ENCODE assay signal across 8 cellular contexts in the genomic region with DNA sequence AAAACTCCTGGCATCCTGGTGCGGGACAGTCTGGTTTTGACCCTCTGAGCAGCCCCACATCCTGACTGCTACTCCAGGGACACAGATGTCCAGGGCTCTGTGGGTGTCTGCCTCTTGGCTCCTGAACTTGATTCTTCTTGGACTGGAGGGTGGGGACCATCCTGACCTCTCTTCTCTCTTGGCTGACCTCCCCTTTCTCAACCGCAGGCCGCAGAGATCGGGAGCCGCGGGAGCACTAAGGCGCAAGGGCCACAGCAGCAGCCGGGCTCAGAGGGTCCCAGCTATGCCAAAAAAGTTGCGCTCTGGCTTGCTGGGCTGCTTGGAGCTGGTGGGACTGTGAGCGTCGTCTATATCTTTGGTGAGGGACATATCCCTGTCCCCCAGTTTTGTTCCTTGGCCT. TPM values are rescaled to one million over a fixed set of nuclear protein-coding genes. Genes with fewer than 3 reads are reported as not detected.
DNase-seq lines count a peak whose midpoint lies in the region; ATAC-seq and TF ChIP-seq lines count a peak whose summit lies in the region.

No MANE protein-coding gene starts in this region.

- peaks cover 17% of the 10 kb centered on the region for H3K36me3 ChIP-seq in CD8-positive, alpha-beta T cell (ENCODE audit: insufficient read depth, low read length)
- H3K36me3 ChIP-seq in PC-3 (ENCODE audit: low read depth, low read length) (peaks cover 5% of the 10 kb centered on the region; the same call in 1 of the 2 replicates), osteoblast (ENCODE audit: insufficient read depth, low read length) (peaks cover 20% of the 10 kb centered on the region)

- H3K79me2 ChIP-seq in PC-3 (ENCODE audit: low read length) (peaks cover 25% of the 10 kb centered on the region), osteoblast (ENCODE audit: insufficient read depth, low read length) (peaks cover 39% of the 10 kb centered on the region)

- H3K9me3 ChIP-seq in CD8-positive, alpha-beta T cell (ENCODE audit: low read length), result no peaks in the 10 kb centered on the region
- H3K9me3 ChIP-seq in PC-3 (ENCODE audit: low read length), result no peaks in the 10 kb centered on the region
- no peaks in the 10 kb centered on the region for H3K9me3 ChIP-seq in osteoblast (ENCODE audit: low read depth, low read length)

- intact Hi-C loops in CD8-positive, alpha-beta T cell (cut with DNase I, micrococcal nuclease), result loop anchor here (2.0 to 5.0 kb wide), 2 partner anchors 45 to 366 kb away; a partner anchor contains a TSS
- intact Hi-C loops in PC-3 (cut with micrococcal nuclease), result no loop called here

- peak overlapping the region; percentile 82 for H3K27ac ChIP-seq in CD8-positive, alpha-beta T cell (ENCODE audit: low read depth, low read length)
- no peak overlapping the region for H3K27ac ChIP-seq in PC-3 (ENCODE audit: low read length)
- peak overlapping the region; percentile 92 for H3K27ac ChIP-seq in osteoblast (ENCODE audit: low read depth, low read length)

- peak overlapping the region; percentile 91 for H3K4me3 Mint-ChIP-seq in CD8-positive, alpha-beta T cell

- no peaks in the 10 kb centered on the region for H3F3A ChIP-seq in PC-3 (ENCODE audit: low read length, unreplicated experiment)

- peak overlapping the region; percentile 93 for H3K9ac ChIP-seq in PC-3 (ENCODE audit: low read length)

- H3K4me2 ChIP-seq in PC-3 (ENCODE audit: low read length), result peak overlapping the region; percentile 90
- H3K4me2 ChIP-seq in osteoblast (ENCODE audit: insufficient read depth, low read length), result peak overlapping the region; percentile 97

- peak overlapping the region; percentile 85 for H3K4me3 ChIP-seq in CD8-positive, alpha-beta T cell (ENCODE audit: low read depth, low read length)
- H3K4me3 ChIP-seq in PC-3 (ENCODE audit: low read length) (peak overlapping the region; percentile 84), epithelial cell of esophagus (ENCODE audit: low read length) (peak overlapping the region; percentile 98), osteoblast (ENCODE audit: insufficient read depth, low read length) (peak overlapping the region; percentile 100)

- no peak for DNase-seq in CD8-positive, alpha-beta T cell
- DNase-seq in PC-3 (no peak), epithelial cell of esophagus (ENCODE audit: low read depth) (no peak), osteoblast (ENCODE audit: insufficient read length, low spot score, missing footprints) (no peak), superior temporal gyrus (ENCODE audit: extremely low spot score) (no peak), foreskin melanocyte (no peak), NCI-H2029 treated with DMSO at 0.1 percent for 48 hours (lab: John Stamatoyannopoulos, UW) (no peak)
- DNase-seq in stimulated activated CD4-positive, alpha-beta T cell treated with anti-CD3 and anti-CD28 coated beads, Interleukin-4, amount 100 ng/mL, for 4 hours, result no peak

- H3K9me2 ChIP-seq in PC-3 (replicated peaks; ENCODE audit: low read length), result no peaks in the 10 kb centered on the region

- H2AFZ ChIP-seq in PC-3 (ENCODE audit: low read length) (no peak overlapping the region), osteoblast (ENCODE audit: low read length) (peak overlapping the region; percentile 93)

- H3K9me3 Mint-ChIP-seq in CD8-positive, alpha-beta T cell, result no peaks in the 10 kb centered on the region

- H3K36me3 Mint-ChIP-seq in CD8-positive, alpha-beta T cell, result peaks cover 36% of the 10 kb centered on the region

- POLR2A ChIA-PET in CD8-positive, alpha-beta T cell (lab: Charles Lee), result no interaction called here
- POLR2A ChIA-PET in PC-3 (lab: Charles Lee; ENCODE audit: unreplicated experiment), result no interaction called here

- H3K27me3 Mint-ChIP-seq in CD8-positive, alpha-beta T cell (ENCODE audit: low read depth), result no peaks in the 10 kb centered on the region

- H3K27ac Mint-ChIP-seq in CD8-positive, alpha-beta T cell, result peak overlapping the region; percentile 90

- ATAC-seq in CD8-positive, alpha-beta T cell, result no peak
- ATAC-seq in PC-3, result no peak

- no peaks in the 10 kb centered on the region for H3K27me3 ChIP-seq in CD8-positive, alpha-beta T cell (ENCODE audit: insufficient read depth, low read length)
- no peaks in the 10 kb centered on the region for H3K27me3 ChIP-seq in PC-3 (ENCODE audit: low read length)
- H3K27me3 ChIP-seq in osteoblast (ENCODE audit: insufficient read depth, low read length), result no peaks in the 10 kb centered on the region

- BruUV-seq in PC-3 (replicated peaks; lab: Mats Ljungman, UMichigan), result no TSS peak

- no peak for TF ChIP-seq CTCF in CD8-positive, alpha-beta T cell (IDR thresholded peaks at IDR 0.05)
- TF ChIP-seq CTCF in PC-3 (conservative IDR thresholded peaks at IDR 0.05; ENCODE audit: low read depth, low read length) (no peak), epithelial cell of esophagus (IDR thresholded peaks at IDR 0.05; ENCODE audit: insufficient read depth, low read depth, low read length, missing control alignments) (no peak), osteoblast (IDR thresholded peaks at IDR 0.05; ENCODE audit: extremely low read depth, low read depth, low read length) (no peak)

- peaks cover 27% of the 10 kb centered on the region for H3K4me1 Mint-ChIP-seq in CD8-positive, alpha-beta T cell (ENCODE audit: low read depth)

- H4K20me1 ChIP-seq in PC-3 (ENCODE audit: low read length), result no peaks in the 10 kb centered on the region
- peaks cover 3% of the 10 kb centered on the region for H4K20me1 ChIP-seq in osteoblast (ENCODE audit: insufficient read depth, low read length)

- peaks cover 15% of the 10 kb centered on the region for H3K4me1 ChIP-seq in CD8-positive, alpha-beta T cell (ENCODE audit: insufficient read depth, low read length)
- H3K4me1 ChIP-seq in PC-3 (ENCODE audit: insufficient read depth, low read length), result peaks cover 7% of the 10 kb centered on the region
- peaks cover 13% of the 10 kb centered on the region for H3K4me1 ChIP-seq in osteoblast (ENCODE audit: insufficient read depth, low read length)

- CTCF ChIA-PET in CD8-positive, alpha-beta T cell (lab: Charles Lee), result interaction anchor here (0.6 kb wide), 1 partner anchor 52 kb away, joined by 4 read pairs; no protein-coding TSS in a partner anchor
- CTCF ChIA-PET in PC-3 (lab: Charles Lee), result no interaction called here

RNA-seq across cellular contexts. Expression of a gene that starts 1.0 kb away (rescaled TPM):
- 10 to 100 TPM; 48.6 to 56.7 TPM for total RNA-seq in CD8-positive, alpha-beta T cell
- total RNA-seq in PC-3 (2014; rRNA removed) (97.2 and 123 TPM in 2 replicates), osteoblast (29.8 and 36.9 TPM in 2 replicates)

RNA-seq across cellular contexts. Expression of a gene that starts 17.1 kb away (rescaled TPM):
- under 1 TPM in 1 of 2 experiments, not detected in 1; 0.14 TPM for total RNA-seq in CD8-positive, alpha-beta T cell
- total RNA-seq in PC-3 (2014; rRNA removed) (7.2 and 8.7 TPM in 2 replicates), osteoblast (under 0.01 TPM in 1 of 2 replicates, not detected in the other)

RNA-seq across cellular contexts. Expression of a gene that starts 33.3 kb away (rescaled TPM):
- not detected for total RNA-seq in CD8-positive, alpha-beta T cell
- not detected in 2 replicates for total RNA-seq in PC-3 (2014; rRNA removed)
- not detected in 2 replicates for total RNA-seq in osteoblast

RNA-seq across cellular contexts. Expression of a gene that starts 36.3 kb away (rescaled TPM):
- total RNA-seq in CD8-positive, alpha-beta T cell, result 100 to 1,000 TPM; 303 to 329 TPM
- total RNA-seq in PC-3 (2014; rRNA removed) (59.9 and 95.0 TPM in 2 replicates), osteoblast (71.9 and 91.2 TPM in 2 replicates)

RNA-seq across cellular contexts. Expression of a gene that starts 45.9 kb away (rescaled TPM):
- 1,000 to 10,000 TPM; 4,439 to 4,447 TPM for total RNA-seq in CD8-positive, alpha-beta T cell
- total RNA-seq in PC-3 (2014; rRNA removed) (294 and 418 TPM in 2 replicates), osteoblast (44.9 and 56.0 TPM in 2 replicates)
